ENCODE assay signal across 24 cellular contexts in the genomic region with DNA sequence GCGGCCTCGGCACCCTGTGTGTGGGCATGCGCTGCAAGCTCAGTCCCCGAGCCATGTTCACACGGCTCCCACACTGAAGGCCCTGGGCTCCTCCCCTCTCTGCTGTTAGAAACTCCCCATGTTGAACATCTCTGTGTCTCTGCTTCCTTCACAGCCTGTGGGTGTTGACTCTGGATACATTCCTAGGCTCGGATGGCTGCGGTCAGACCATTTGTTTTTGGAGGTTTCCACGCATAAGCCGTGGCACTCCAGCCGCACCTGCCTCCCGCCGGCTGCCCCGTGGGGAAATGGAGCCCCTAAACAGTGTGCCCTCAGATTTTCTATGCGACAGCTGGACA. TPM values are rescaled to one million over a fixed set of nuclear protein-coding genes. Genes with fewer than 3 reads are reported as not detected.
DNase-seq lines count a peak whose midpoint lies in the region; ATAC-seq, FAIRE-seq and TF ChIP-seq lines count a peak whose summit lies in the region.
"Had no signal": no experiment of that assay in that cellular context is flagged by ENCODE, and none has a peak within 500 bp of the region (broad histone marks: within the 10 kb centered on the region; RNA-seq: fewer than 3 reads in every experiment).

No MANE protein-coding gene starts in this region.

- FAIRE-seq in RCC 7860 (lab: Jason Lieb, UNC): no peak
- FAIRE-seq: HTR-8/SVneo, pancreas, small intestine had no signal

- H3K4me3 ChIP-seq in fibroblast of mammary gland (ENCODE audit: control insufficient read depth, low read depth, low read length) (no peak overlapping the region), skeletal muscle satellite cell (ENCODE audit: low read length) (no peak overlapping the region)
- H3K4me3 ChIP-seq: esophagus squamous epithelium, GM23248, MG63, pancreas had no signal

- H3K9me3 ChIP-seq in skeletal muscle satellite cell (replicated peaks; ENCODE audit: low read length): no peaks in the 10 kb centered on the region
- H3K9me3 ChIP-seq: esophagus squamous epithelium, MG63, pancreas had no signal

- DNase-seq in ELR (ENCODE audit: low read depth) (peak; percentile 73), RCC 7860 (ENCODE audit: low spot score) (peak; percentile 39), fibroblast of mammary gland (ENCODE audit: low read depth) (peak; percentile 70), iPS-NIHi7 (ENCODE audit: extremely low spot score) (no peak), SKM-1 (lab: John Stamatoyannopoulos, UW; ENCODE audit: unreplicated experiment) (no peak)
- DNase-seq: activated B cell treated with CpG ODN at 0.5 μM for 24 hours; CD4-positive, alpha-beta memory T cell; DND-41; esophagus squamous epithelium; hypothalamus; NCI-H1694; NCI-H446; small intestine; stimulated activated naive B cell treated with anti-CD40 and anti-IgM and Interleukin-4, amounts not matched to agents 10 μg/mL and 1 μg/mL and 100 μg/mL, for 72 hours; trophoblast cell had no signal

- no peak overlapping the region for H3K9ac ChIP-seq in skeletal muscle satellite cell (ENCODE audit: low read depth, low read length)
- H3K9ac ChIP-seq: GM23248 had no signal

- no peak for TF ChIP-seq CTCF in fibroblast of mammary gland (conservative IDR thresholded peaks at IDR 0.05; ENCODE audit: control insufficient read depth, insufficient read depth, low read depth, low read length)

- peaks cover 22% of the 10 kb centered on the region for H3K4me1 ChIP-seq in skeletal muscle satellite cell (ENCODE audit: control insufficient read depth, insufficient read depth, low read length)
- H3K4me1 ChIP-seq: esophagus squamous epithelium, pancreas had no signal

- no peak for ATAC-seq in HG03469 (IDR thresholded peaks at IDR 0.05; ENCODE audit: unreplicated experiment)
- ATAC-seq: pancreas; stimulated activated naive B cell treated with anti-CD40 and anti-IgM and Interleukin-4, amounts not matched to agents 10 μg/mL and 1 μg/mL and 100 μg/mL, for 72 hours had no signal

- no peaks in the 10 kb centered on the region for H3K36me3 ChIP-seq in skeletal muscle satellite cell (ENCODE audit: insufficient read depth, low read length)
- H3K36me3 ChIP-seq: esophagus squamous epithelium, MG63, pancreas had no signal

- peaks cover 38% of the 10 kb centered on the region for H3K27me3 ChIP-seq in skeletal muscle satellite cell (ENCODE audit: control insufficient read depth, insufficient read depth, low read length)
- H3K27me3 ChIP-seq: MG63, pancreas had no signal

- H3K4me2 ChIP-seq in skeletal muscle satellite cell (ENCODE audit: low read length): peak overlapping the region; percentile 60

RNA-seq across cellular contexts. Expression of a gene that starts 31.2 kb away (rescaled TPM):
- total RNA-seq in skeletal muscle satellite cell (2012; rRNA removed): not detected in 2 replicates
- total RNA-seq: activated B cell treated with CpG ODN at 0.5 μM for 24 hours; CD4-positive, alpha-beta memory T cell; dermis microvascular lymphatic vessel endothelial cell; esophagus squamous epithelium; GM23248; mucosa of gallbladder; pancreas; T-helper 1 cell treated with Interleukin-12 subunit alpha and Interleukin-12 subunit beta and Interleukin-4 antibody, amounts not matched to agents 30 ng/mL and 1 ng/mL, for 36 hours had no signal

RNA-seq across cellular contexts. Expression of a gene that starts 57.8 kb away (rescaled TPM):
- 2.3 and 4.2 TPM in 2 replicates for total RNA-seq in skeletal muscle satellite cell (2012; rRNA removed)

RNA-seq across cellular contexts. Expression of a gene that starts 58.0 kb away (rescaled TPM):
- 82.1 and 90.5 TPM in 2 replicates for total RNA-seq in skeletal muscle satellite cell (2012; rRNA removed)

Comparison
In these comparisons a context has a peak if more than half of its experiments do, and no peak if none do; other contexts are left out.
1. DNase-seq: peak in ELR (single experiment), RCC 7860 (single experiment) and fibroblast of mammary gland (single experiment); none in iPS-NIHi7 (single experiment) and SKM-1 (single experiment).